ENCODE assay signal across 1 cellular context in the genomic region with DNA sequence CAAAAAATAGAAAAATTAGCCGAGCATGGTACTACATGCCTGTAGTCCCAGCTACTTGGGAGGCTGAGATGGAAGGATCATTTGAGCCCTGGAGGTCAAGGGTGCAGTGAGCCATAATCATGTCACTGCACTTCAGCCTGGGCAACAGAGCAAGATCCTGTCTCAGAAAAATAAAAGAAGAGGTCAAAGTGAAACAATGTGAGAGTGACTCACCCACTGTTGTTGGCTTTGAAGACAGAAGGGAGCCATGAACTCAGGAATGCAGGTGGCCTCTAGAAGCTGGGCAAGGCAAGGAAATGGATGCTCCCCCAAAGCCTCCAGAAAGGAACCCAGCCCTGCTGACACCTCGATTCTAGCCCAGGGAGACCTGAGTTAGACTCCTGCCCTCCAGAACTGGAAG.
TF ChIP-seq lines count a peak whose summit lies in the region.

No MANE protein-coding gene starts in this region.

TF ChIP-seq in HepG2, 621 proteins besides CTCF, POLR2A, EP300 and RAD21 (continued from another document):
- TF ChIP-seq, protein P1, sequence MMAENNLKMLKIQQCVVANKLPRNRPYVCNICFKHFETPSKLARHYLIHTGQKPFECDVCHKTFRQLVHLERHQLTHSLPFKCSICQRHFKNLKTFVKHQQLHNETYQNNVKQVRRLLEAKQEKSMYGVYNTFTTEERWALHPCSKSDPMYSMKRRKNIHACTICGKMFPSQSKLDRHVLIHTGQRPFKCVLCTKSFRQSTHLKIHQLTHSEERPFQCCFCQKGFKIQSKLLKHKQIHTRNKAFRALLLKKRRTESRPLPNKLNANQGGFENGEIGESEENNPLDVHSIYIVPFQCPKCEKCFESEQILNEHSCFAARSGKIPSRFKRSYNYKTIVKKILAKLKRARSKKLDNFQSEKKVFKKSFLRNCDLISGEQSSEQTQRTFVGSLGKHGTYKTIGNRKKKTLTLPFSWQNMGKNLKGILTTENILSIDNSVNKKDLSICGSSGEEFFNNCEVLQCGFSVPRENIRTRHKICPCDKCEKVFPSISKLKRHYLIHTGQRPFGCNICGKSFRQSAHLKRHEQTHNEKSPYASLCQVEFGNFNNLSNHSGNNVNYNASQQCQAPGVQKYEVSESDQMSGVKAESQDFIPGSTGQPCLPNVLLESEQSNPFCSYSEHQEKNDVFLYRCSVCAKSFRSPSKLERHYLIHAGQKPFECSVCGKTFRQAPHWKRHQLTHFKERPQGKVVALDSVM (CRISPR knock-in tag; IDR thresholded peaks at IDR 0.05) = peak; percentile 65; the same call in 1 of the 2 replicates
- TF ChIP-seq, protein P2, sequence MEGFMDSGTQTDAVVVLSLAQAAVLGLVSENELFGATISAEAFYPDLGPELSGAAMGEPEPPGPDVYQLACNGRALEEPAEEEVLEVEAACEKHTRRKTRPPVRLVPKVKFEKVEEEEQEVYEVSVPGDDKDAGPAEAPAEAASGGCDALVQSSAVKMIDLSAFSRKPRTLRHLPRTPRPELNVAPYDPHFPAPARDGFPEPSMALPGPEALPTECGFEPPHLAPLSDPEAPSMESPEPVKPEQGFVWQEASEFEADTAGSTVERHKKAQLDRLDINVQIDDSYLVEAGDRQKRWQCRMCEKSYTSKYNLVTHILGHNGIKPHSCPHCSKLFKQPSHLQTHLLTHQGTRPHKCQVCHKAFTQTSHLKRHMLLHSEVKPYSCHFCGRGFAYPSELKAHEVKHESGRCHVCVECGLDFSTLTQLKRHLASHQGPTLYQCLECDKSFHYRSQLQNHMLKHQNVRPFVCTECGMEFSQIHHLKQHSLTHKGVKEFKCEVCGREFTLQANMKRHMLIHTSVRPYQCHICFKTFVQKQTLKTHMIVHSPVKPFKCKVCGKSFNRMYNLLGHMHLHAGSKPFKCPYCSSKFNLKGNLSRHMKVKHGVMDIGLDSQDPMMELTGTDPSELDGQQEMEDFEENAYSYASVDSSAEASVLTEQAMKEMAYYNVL (CRISPR knock-in tag; IDR thresholded peaks at IDR 0.05; ENCODE audit: borderline replicate concordance) = no peak
- TF ChIP-seq, protein P3, sequence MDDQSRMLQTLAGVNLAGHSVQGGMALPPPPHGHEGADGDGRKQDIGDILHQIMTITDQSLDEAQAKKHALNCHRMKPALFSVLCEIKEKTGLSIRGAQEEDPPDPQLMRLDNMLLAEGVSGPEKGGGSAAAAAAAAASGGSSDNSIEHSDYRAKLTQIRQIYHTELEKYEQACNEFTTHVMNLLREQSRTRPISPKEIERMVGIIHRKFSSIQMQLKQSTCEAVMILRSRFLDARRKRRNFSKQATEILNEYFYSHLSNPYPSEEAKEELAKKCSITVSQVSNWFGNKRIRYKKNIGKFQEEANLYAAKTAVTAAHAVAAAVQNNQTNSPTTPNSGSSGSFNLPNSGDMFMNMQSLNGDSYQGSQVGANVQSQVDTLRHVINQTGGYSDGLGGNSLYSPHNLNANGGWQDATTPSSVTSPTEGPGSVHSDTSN (CRISPR knock-in tag; IDR thresholded peaks at IDR 0.05; ENCODE audit: borderline replicate concordance) = no peak
- TF ChIP-seq NRL (CRISPR knock-in tag; IDR thresholded peaks at IDR 0.05; ENCODE audit: borderline replicate concordance) = no peak
- TF ChIP-seq ZFP62 (CRISPR knock-in tag; IDR thresholded peaks at IDR 0.05) = no peak
- TF ChIP-seq FOSL2 (CRISPR knock-in tag; IDR thresholded peaks at IDR 0.05) = peak; percentile 71
- no peak for TF ChIP-seq TEAD3 (CRISPR knock-in tag; optimal IDR thresholded peaks at IDR 0.05; ENCODE audit: borderline replicate concordance)
- TF ChIP-seq, protein P4, sequence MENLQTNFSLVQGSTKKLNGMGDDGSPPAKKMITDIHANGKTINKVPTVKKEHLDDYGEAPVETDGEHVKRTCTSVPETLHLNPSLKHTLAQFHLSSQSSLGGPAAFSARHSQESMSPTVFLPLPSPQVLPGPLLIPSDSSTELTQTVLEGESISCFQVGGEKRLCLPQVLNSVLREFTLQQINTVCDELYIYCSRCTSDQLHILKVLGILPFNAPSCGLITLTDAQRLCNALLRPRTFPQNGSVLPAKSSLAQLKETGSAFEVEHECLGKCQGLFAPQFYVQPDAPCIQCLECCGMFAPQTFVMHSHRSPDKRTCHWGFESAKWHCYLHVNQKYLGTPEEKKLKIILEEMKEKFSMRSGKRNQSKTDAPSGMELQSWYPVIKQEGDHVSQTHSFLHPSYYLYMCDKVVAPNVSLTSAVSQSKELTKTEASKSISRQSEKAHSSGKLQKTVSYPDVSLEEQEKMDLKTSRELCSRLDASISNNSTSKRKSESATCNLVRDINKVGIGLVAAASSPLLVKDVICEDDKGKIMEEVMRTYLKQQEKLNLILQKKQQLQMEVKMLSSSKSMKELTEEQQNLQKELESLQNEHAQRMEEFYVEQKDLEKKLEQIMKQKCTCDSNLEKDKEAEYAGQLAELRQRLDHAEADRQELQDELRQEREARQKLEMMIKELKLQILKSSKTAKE (CRISPR knock-in tag; IDR thresholded peaks at IDR 0.05; ENCODE audit: borderline replicate concordance) = no peak
- TF ChIP-seq HMG20A (CRISPR knock-in tag; IDR thresholded peaks at IDR 0.05; ENCODE audit: borderline replicate concordance) = no peak
- TF ChIP-seq, protein P5, sequence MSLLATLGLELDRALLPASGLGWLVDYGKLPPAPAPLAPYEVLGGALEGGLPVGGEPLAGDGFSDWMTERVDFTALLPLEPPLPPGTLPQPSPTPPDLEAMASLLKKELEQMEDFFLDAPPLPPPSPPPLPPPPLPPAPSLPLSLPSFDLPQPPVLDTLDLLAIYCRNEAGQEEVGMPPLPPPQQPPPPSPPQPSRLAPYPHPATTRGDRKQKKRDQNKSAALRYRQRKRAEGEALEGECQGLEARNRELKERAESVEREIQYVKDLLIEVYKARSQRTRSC (CRISPR knock-in tag; IDR thresholded peaks at IDR 0.05; ENCODE audit: low read depth) = no peak
- TF ChIP-seq LCORL (IDR thresholded peaks at IDR 0.05) = no peak
- no peak for TF ChIP-seq LCORL (CRISPR knock-in tag; IDR thresholded peaks at IDR 0.05)
- 0 out of 2 replicates have a peak, but pooled peaks have one; percentile 80 for TF ChIP-seq ATRX (CRISPR knock-in tag; IDR thresholded peaks at IDR 0.05; ENCODE audit: borderline replicate concordance)
- TF ChIP-seq, protein P6, sequence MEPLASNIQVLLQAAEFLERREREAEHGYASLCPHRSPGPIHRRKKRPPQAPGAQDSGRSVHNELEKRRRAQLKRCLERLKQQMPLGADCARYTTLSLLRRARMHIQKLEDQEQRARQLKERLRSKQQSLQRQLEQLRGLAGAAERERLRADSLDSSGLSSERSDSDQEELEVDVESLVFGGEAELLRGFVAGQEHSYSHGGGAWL (CRISPR knock-in tag; IDR thresholded peaks at IDR 0.05) = no peak
- no peak for TF ChIP-seq SMARCC2 (IDR thresholded peaks at IDR 0.05)
- TF ChIP-seq, protein P7, sequence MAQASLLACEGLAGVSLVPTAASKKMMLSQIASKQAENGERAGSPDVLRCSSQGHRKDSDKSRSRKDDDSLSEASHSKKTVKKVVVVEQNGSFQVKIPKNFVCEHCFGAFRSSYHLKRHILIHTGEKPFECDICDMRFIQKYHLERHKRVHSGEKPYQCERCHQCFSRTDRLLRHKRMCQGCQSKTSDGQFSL (CRISPR knock-in tag; IDR thresholded peaks at IDR 0.05) = no peak
- TF ChIP-seq ZFAT (CRISPR knock-in tag; conservative IDR thresholded peaks at IDR 0.05) = no peak
- TF ChIP-seq, protein P8, sequence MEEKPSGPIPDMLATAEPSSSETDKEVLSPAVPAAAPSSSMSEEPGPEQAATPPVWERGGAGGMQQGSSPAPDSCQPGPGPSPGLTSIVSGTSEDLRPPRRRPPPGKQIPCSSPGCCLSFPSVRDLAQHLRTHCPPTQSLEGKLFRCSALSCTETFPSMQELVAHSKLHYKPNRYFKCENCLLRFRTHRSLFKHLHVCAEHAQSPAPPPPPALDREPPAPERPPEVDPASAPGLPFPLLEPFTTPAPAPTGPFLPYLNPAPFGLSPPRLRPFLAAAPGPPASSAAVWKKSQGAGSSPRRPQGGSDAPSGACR (CRISPR knock-in tag; IDR thresholded peaks at IDR 0.05) = no peak
